Comparison of ENCODE assay signal across 13 cellular contexts in genomic region chr18:59994357-59994756, GRCh38.
DNase-seq lines count a peak whose midpoint lies in the region; ATAC-seq and TF ChIP-seq lines count a peak whose summit lies in the region.
"Had no signal": no experiment of that assay in that cellular context is flagged by ENCODE, and none has a peak within 500 bp of the region (broad histone marks: within the 10 kb centered on the region; RNA-seq: fewer than 3 reads in every experiment).

No MANE protein-coding gene starts in this region.

- H3K36me3 ChIP-seq in A673 (ENCODE audit: insufficient read depth, low read length, poor library complexity, severe bottlenecking) (no peaks in the 10 kb centered on the region), adipocyte (ENCODE audit: control insufficient read depth, insufficient read depth, low read length, severe bottlenecking) (no peaks in the 10 kb centered on the region)
- H3K36me3 ChIP-seq in CD4-positive, alpha-beta memory T cell (ENCODE audit: insufficient read depth, low read length): no peaks in the 10 kb centered on the region
- H3K36me3 ChIP-seq: pancreas, suprapubic skin had no signal

- H3K4me1 Mint-ChIP-seq in CD4-positive, alpha-beta memory T cell: peaks cover 0 to 1% (median 0%) of the 10 kb centered on the region in 4 donors

- no peak overlapping the region for H3K4me3 Mint-ChIP-seq in CD4-positive, alpha-beta memory T cell
- H3K4me3 Mint-ChIP-seq: IgD-negative memory B cell had no signal

- no peaks in the 10 kb centered on the region for H3K4me1 ChIP-seq in A673 (ENCODE audit: insufficient read depth, low read length, poor library complexity, severe bottlenecking)
- no peaks in the 10 kb centered on the region for H3K4me1 ChIP-seq in adipocyte (ENCODE audit: control insufficient read depth, insufficient read depth, low read length)
- H3K4me1 ChIP-seq in CD4-positive, alpha-beta memory T cell (ENCODE audit: insufficient read depth, low read length): no peaks in the 10 kb centered on the region
- H3K4me1 ChIP-seq: pancreas, suprapubic skin had no signal

- H3K27ac Mint-ChIP-seq in CD4-positive, alpha-beta memory T cell: no peak overlapping the region
- H3K27ac Mint-ChIP-seq: IgD-negative memory B cell had no signal

- intact Hi-C loops in A673 (cut with micrococcal nuclease; ENCODE audit: unreplicated experiment): no loop called here
- intact Hi-C loops in CD4-positive, alpha-beta memory T cell (cut with micrococcal nuclease): no loop called here

- H3K9ac ChIP-seq in adipocyte (ENCODE audit: low read length): no peak overlapping the region

- TF ChIP-seq CTCF in A673 (conservative IDR thresholded peaks at IDR 0.05; ENCODE audit: low read depth, low read length): peak; percentile 40

- DNase-seq in A673 (ENCODE audit: low spot score) (peak; percentile 15), adipocyte (ENCODE audit: low read depth) (peak; percentile 8), middle frontal gyrus (ENCODE audit: extremely low spot score, low spot score) (no peak), ecto neural progenitor cell (ENCODE audit: low spot score) (no peak), OCI-M2 (lab: John Stamatoyannopoulos, UW; ENCODE audit: unreplicated experiment) (no peak)
- DNase-seq in CD4-positive, alpha-beta memory T cell: no peak
- DNase-seq: activated CD4-positive, alpha-beta T cell treated with anti-CD3 and anti-CD28 coated beads, Interleukin-2, amount 50 U/mL, for 1 hour; effector CD8-positive, alpha-beta T cell; pancreas had no signal

- BruUV-seq in A673 (replicated peaks; lab: Mats Ljungman, UMichigan): no TSS peak

- H3K27ac ChIP-seq in A673 (ENCODE audit: low read depth, low read length, poor library complexity, severe bottlenecking): no peak overlapping the region
- H3K27ac ChIP-seq in CD4-positive, alpha-beta memory T cell (ENCODE audit: low read depth, low read length): no peak overlapping the region
- H3K27ac ChIP-seq: pancreas, suprapubic skin had no signal

- H3K9me3 ChIP-seq in A673 (ENCODE audit: low read depth, low read length, poor library complexity, severe bottlenecking) (no peaks in the 10 kb centered on the region), adipocyte (ENCODE audit: control insufficient read depth, low read length) (no peaks in the 10 kb centered on the region)
- H3K9me3 ChIP-seq in CD4-positive, alpha-beta memory T cell (ENCODE audit: control insufficient read depth in 1 of 2, low read length in 2 of 2): no peaks in the 10 kb centered on the region
- H3K9me3 ChIP-seq: pancreas, suprapubic skin had no signal

- peaks cover 8 to 27% of the 10 kb centered on the region in 2 donors for H3K27me3 Mint-ChIP-seq in CD4-positive, alpha-beta memory T cell

- CTCF ChIA-PET in A673 (lab: Charles Lee): interaction anchor here (0.5 to 1.0 kb wide), 2 partner anchors 153 to 555 kb away, joined by 4 read pairs; no protein-coding TSS in a partner anchor
- CTCF ChIA-PET in CD4-positive, alpha-beta memory T cell (lab: Charles Lee; ENCODE audit: partially characterized antibody): interaction anchor here (1.6 kb wide), 1 partner anchor 9 kb away, joined by 3 read pairs; no protein-coding TSS in a partner anchor

- H3K4me3 ChIP-seq in A673 (ENCODE audit: low read depth, low read length, poor library complexity, severe bottlenecking): no peak overlapping the region
- no peak overlapping the region for H3K4me3 ChIP-seq in adipocyte (ENCODE audit: low read length)
- H3K4me3 ChIP-seq in CD4-positive, alpha-beta memory T cell (ENCODE audit: low read length in 2 of 2): no peak overlapping the region
- H3K4me3 ChIP-seq: pancreas, suprapubic skin had no signal

- peak; percentile 67 for ATAC-seq in GM18861 (IDR thresholded peaks at IDR 0.05; ENCODE audit: unreplicated experiment)
- ATAC-seq in HG03432 (IDR thresholded peaks at IDR 0.05; ENCODE audit: unreplicated experiment): peak; percentile 66

- H3K36me3 Mint-ChIP-seq in CD4-positive, alpha-beta memory T cell: no peaks in the 10 kb centered on the region
- H3K36me3 Mint-ChIP-seq: IgD-negative memory B cell had no signal

- POLR2A ChIA-PET in A673 (lab: Charles Lee; ENCODE audit: low non-redundant PET): no interaction called here
- POLR2A ChIA-PET in CD4-positive, alpha-beta memory T cell (lab: Charles Lee; ENCODE audit: partially characterized antibody): no interaction called here

- H3K9me3 Mint-ChIP-seq in CD4-positive, alpha-beta memory T cell: peaks cover 0 to 4% (median 0%) of the 10 kb centered on the region in 8 donors

- H3K27me3 ChIP-seq in A673 (replicated peaks; ENCODE audit: insufficient read depth, low read depth, low read length, poor library complexity) (no peaks in the 10 kb centered on the region), adipocyte (replicated peaks; ENCODE audit: control insufficient read depth, insufficient read depth, low read length) (peaks cover 27% of the 10 kb centered on the region)
- H3K27me3 ChIP-seq in CD4-positive, alpha-beta memory T cell (ENCODE audit: insufficient read depth, low read length): peaks cover 8% of the 10 kb centered on the region

Comparison
In these comparisons a context has a peak if more than half of its experiments do, and no peak if none do; other contexts are left out.
1. DNase-seq: peak in A673 (single experiment) and adipocyte (single experiment); none in middle frontal gyrus (single experiment), CD4-positive, alpha-beta memory T cell (0 of 5), ecto neural progenitor cell (single experiment) and OCI-M2 (single experiment).